In the genomic region with DNA sequence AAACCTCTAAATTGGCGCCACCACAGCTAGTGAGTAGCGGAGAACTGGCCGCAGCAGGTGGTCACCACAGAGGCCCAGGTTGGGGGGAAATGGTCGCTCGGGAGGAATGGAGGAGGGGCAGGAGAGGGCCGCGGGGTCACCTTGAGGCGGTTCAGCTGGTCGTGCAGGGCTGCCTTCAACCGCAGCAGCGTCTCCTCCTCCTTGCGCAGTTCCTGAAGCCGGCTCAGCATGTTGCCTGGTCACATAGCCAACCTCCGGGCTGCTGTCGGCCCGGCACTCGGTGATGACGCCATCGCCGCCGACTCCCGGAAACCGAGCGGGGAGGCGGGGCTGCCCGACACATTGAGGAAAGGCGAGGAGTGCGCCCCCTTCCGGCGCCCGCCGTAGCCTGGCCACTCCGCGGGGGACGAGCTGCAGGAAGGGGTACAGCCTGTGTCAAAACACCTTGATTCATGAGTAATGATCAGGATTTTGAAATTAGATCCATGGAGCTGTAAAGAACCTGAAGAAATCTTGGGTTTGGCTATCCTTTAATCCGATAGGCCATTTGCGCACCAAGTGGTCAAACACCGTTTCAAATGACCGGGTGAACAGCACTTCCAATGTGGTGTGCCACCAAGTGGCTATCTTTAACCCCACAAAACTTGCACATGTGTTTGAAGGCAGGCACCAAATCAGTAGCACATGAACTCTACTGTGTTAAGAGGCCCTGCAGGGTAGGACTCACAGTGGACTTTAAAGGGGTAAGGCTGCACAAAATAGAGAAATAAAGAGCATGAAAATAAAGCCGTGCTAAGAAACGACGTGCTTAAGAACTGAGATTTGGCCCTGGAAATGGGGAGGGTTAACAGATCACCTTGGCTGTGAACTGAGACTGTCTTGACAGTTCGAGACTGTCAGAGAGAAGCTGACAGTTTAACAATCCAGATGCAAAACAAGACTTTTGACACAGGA, we compare ENCODE assay signal across 1 cellular context.
TF ChIP-seq lines count a peak whose summit lies in the region.

A gene with protein sequence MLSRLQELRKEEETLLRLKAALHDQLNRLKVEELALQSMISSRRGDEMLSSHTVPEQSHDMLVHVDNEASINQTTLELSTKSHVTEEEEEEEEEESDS (minus strand): TSS at position 261 of the 954 bp plus-strand sequence. CDS start 31 bp downstream, at position 230.

TF ChIP-seq in HepG2, 621 proteins besides CTCF, POLR2A, EP300 and RAD21 (continued from another document and continues in another):
- TF ChIP-seq, protein P1, sequence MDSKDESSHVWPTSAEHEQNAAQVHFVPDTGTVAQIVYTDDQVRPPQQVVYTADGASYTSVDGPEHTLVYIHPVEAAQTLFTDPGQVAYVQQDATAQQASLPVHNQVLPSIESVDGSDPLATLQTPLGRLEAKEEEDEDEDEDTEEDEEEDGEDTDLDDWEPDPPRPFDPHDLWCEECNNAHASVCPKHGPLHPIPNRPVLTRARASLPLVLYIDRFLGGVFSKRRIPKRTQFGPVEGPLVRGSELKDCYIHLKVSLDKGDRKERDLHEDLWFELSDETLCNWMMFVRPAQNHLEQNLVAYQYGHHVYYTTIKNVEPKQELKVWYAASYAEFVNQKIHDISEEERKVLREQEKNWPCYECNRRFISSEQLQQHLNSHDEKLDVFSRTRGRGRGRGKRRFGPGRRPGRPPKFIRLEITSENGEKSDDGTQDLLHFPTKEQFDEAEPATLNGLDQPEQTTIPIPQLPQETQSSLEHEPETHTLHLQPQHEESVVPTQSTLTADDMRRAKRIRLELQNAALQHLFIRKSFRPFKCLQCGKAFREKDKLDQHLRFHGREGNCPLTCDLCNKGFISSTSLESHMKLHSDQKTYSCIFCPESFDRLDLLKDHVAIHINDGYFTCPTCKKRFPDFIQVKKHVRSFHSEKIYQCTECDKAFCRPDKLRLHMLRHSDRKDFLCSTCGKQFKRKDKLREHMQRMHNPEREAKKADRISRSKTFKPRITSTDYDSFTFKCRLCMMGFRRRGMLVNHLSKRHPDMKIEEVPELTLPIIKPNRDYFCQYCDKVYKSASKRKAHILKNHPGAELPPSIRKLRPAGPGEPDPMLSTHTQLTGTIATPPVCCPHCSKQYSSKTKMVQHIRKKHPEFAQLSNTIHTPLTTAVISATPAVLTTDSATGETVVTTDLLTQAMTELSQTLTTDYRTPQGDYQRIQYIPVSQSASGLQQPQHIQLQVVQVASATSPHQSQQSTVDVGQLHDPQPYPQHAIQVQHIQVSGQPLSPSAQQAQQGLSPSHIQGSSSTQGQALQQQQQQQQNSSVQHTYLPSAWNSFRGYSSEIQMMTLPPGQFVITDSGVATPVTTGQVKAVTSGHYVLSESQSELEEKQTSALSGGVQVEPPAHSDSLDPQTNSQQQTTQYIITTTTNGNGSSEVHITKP (CRISPR knock-in tag; IDR thresholded peaks at IDR 0.05; ENCODE audit: low read depth) = peak; percentile 72; the same call in 1 of the 2 replicates
- TF ChIP-seq, protein P2, sequence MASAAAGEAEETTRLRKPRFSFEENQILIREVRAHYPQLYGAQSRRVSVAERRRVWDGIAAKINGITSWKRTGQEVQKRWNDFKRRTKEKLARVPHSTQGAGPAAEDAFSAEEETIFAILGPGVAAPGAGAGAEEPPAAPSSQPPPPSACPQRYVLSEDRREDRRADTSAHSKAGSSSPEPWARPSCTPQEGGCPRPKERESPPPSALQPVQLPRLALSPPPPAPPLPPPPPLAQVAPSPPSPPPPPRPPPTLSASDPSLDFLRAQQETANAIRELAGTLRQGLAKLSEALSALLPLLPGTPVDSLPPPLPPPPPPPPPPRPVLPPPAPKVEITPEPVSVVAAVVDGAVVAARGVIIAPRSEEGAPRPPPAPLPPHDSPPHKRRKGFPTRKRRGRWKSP (CRISPR knock-in tag; IDR thresholded peaks at IDR 0.05) = peak; percentile 71; the same call in 1 of the 2 replicates
- TF ChIP-seq, protein P3, sequence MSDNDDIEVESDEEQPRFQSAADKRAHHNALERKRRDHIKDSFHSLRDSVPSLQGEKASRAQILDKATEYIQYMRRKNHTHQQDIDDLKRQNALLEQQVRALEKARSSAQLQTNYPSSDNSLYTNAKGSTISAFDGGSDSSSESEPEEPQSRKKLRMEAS (IDR thresholded peaks at IDR 0.05) = peak; percentile 86
- peak; percentile 15; the same call in 1 of the 2 replicates for TF ChIP-seq RARA (CRISPR knock-in tag; IDR thresholded peaks at IDR 0.05)
- TF ChIP-seq, protein P4, sequence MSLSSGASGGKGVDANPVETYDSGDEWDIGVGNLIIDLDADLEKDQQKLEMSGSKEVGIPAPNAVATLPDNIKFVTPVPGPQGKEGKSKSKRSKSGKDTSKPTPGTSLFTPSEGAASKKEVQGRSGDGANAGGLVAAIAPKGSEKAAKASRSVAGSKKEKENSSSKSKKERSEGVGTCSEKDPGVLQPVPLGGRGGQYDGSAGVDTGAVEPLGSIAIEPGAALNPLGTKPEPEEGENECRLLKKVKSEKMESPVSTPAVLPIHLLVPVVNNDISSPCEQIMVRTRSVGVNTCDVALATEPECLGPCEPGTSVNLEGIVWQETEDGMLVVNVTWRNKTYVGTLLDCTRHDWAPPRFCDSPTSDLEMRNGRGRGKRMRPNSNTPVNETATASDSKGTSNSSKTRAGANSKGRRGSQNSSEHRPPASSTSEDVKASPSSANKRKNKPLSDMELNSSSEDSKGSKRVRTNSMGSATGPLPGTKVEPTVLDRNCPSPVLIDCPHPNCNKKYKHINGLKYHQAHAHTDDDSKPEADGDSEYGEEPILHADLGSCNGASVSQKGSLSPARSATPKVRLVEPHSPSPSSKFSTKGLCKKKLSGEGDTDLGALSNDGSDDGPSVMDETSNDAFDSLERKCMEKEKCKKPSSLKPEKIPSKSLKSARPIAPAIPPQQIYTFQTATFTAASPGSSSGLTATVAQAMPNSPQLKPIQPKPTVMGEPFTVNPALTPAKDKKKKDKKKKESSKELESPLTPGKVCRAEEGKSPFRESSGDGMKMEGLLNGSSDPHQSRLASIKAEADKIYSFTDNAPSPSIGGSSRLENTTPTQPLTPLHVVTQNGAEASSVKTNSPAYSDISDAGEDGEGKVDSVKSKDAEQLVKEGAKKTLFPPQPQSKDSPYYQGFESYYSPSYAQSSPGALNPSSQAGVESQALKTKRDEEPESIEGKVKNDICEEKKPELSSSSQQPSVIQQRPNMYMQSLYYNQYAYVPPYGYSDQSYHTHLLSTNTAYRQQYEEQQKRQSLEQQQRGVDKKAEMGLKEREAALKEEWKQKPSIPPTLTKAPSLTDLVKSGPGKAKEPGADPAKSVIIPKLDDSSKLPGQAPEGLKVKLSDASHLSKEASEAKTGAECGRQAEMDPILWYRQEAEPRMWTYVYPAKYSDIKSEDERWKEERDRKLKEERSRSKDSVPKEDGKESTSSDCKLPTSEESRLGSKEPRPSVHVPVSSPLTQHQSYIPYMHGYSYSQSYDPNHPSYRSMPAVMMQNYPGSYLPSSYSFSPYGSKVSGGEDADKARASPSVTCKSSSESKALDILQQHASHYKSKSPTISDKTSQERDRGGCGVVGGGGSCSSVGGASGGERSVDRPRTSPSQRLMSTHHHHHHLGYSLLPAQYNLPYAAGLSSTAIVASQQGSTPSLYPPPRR (CRISPR knock-in tag; IDR thresholded peaks at IDR 0.05; ENCODE audit: borderline replicate concordance) = no peak
- TF ChIP-seq ZNF839 (CRISPR knock-in tag; IDR thresholded peaks at IDR 0.05; ENCODE audit: borderline replicate concordance) = no peak; the same call in 1 of the 2 replicates
- peak; percentile 67; the same call in 1 of the 2 replicates for TF ChIP-seq MEF2D (CRISPR knock-in tag; IDR thresholded peaks at IDR 0.05)
- no peak for TF ChIP-seq MAFG (CRISPR knock-in tag; IDR thresholded peaks at IDR 0.05)
- TF ChIP-seq SP2 (CRISPR knock-in tag; IDR thresholded peaks at IDR 0.05) = no peak
- no peak for TF ChIP-seq TCF7 (IDR thresholded peaks at IDR 0.05; ENCODE audit: low read depth)
- TF ChIP-seq RARG (CRISPR knock-in tag; IDR thresholded peaks at IDR 0.05; ENCODE audit: low read depth) = no peak
- TF ChIP-seq ZNF768 (CRISPR knock-in tag; IDR thresholded peaks at IDR 0.05) = peak; percentile 72; the same call in 1 of the 2 replicates
- TF ChIP-seq MIXL1 (CRISPR knock-in tag; IDR thresholded peaks at IDR 0.05) = no peak
- TF ChIP-seq ZFP36L1 (CRISPR knock-in tag; IDR thresholded peaks at IDR 0.05) = 0 out of 2 replicates have a peak, but pooled peaks have one; percentile 62
- TF ChIP-seq SRY (CRISPR knock-in tag; IDR thresholded peaks at IDR 0.05) = no peak
- TF ChIP-seq, protein P5, sequence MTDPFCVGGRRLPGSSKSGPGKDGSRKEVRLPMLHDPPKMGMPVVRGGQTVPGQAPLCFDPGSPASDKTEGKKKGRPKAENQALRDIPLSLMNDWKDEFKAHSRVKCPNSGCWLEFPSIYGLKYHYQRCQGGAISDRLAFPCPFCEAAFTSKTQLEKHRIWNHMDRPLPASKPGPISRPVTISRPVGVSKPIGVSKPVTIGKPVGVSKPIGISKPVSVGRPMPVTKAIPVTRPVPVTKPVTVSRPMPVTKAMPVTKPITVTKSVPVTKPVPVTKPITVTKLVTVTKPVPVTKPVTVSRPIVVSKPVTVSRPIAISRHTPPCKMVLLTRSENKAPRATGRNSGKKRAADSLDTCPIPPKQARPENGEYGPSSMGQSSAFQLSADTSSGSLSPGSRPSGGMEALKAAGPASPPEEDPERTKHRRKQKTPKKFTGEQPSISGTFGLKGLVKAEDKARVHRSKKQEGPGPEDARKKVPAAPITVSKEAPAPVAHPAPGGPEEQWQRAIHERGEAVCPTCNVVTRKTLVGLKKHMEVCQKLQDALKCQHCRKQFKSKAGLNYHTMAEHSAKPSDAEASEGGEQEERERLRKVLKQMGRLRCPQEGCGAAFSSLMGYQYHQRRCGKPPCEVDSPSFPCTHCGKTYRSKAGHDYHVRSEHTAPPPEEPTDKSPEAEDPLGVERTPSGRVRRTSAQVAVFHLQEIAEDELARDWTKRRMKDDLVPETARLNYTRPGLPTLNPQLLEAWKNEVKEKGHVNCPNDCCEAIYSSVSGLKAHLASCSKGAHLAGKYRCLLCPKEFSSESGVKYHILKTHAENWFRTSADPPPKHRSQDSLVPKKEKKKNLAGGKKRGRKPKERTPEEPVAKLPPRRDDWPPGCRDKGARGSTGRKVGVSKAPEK (CRISPR knock-in tag; IDR thresholded peaks at IDR 0.05; ENCODE audit: borderline replicate concordance) = no peak
- no peak for TF ChIP-seq ATRX (CRISPR knock-in tag; IDR thresholded peaks at IDR 0.05; ENCODE audit: borderline replicate concordance)
- TF ChIP-seq TARDBP (CRISPR knock-in tag; IDR thresholded peaks at IDR 0.05) = peak; percentile 89
- peak; percentile 96 for TF ChIP-seq POLR2G (IDR thresholded peaks at IDR 0.05; ENCODE audit: low read depth, low read length)
- TF ChIP-seq CHD2 (IDR thresholded peaks at IDR 0.05; ENCODE audit: low read depth, low read length) = peak; percentile 55
- no peak for TF ChIP-seq ZNF547 (CRISPR knock-in tag; IDR thresholded peaks at IDR 0.05)
- TF ChIP-seq, protein P6, sequence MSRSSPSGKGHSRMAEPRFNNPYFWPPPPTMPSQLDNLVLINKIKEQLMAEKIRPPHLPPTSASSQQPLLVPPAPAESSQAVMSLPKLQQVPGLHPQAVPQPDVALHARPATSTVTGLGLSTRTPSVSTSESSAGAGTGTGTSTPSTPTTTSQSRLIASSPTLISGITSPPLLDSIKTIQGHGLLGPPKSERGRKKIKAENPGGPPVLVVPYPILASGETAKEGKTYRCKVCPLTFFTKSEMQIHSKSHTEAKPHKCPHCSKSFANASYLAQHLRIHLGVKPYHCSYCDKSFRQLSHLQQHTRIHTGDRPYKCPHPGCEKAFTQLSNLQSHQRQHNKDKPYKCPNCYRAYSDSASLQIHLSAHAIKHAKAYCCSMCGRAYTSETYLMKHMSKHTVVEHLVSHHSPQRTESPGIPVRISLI (CRISPR knock-in tag; IDR thresholded peaks at IDR 0.05; ENCODE audit: borderline replicate concordance) = no peak
- no peak for TF ChIP-seq ONECUT2 (CRISPR knock-in tag; IDR thresholded peaks at IDR 0.05)
- TF ChIP-seq FOXK1 (CRISPR knock-in tag; IDR thresholded peaks at IDR 0.05; ENCODE audit: borderline replicate concordance, low read depth) = peak; percentile 91
- TF ChIP-seq, protein P7, sequence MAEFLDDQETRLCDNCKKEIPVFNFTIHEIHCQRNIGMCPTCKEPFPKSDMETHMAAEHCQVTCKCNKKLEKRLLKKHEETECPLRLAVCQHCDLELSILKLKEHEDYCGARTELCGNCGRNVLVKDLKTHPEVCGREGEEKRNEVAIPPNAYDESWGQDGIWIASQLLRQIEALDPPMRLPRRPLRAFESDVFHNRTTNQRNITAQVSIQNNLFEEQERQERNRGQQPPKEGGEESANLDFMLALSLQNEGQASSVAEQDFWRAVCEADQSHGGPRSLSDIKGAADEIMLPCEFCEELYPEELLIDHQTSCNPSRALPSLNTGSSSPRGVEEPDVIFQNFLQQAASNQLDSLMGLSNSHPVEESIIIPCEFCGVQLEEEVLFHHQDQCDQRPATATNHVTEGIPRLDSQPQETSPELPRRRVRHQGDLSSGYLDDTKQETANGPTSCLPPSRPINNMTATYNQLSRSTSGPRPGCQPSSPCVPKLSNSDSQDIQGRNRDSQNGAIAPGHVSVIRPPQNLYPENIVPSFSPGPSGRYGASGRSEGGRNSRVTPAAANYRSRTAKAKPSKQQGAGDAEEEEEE (CRISPR knock-in tag; IDR thresholded peaks at IDR 0.05; ENCODE audit: borderline replicate concordance) = no peak
- TF ChIP-seq RBFOX2 (IDR thresholded peaks at IDR 0.05; ENCODE audit: low read depth, low read length) = peak; percentile 98
- TF ChIP-seq ZBTB42 (CRISPR knock-in tag; IDR thresholded peaks at IDR 0.05) = 0 out of 2 replicates have a peak, but pooled peaks have one; percentile 61
- TF ChIP-seq, protein P8, sequence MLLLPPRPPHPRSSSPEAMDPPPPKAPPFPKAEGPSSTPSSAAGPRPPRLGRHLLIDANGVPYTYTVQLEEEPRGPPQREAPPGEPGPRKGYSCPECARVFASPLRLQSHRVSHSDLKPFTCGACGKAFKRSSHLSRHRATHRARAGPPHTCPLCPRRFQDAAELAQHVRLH (CRISPR knock-in tag; IDR thresholded peaks at IDR 0.05; ENCODE audit: borderline replicate concordance, low read depth) = peak; percentile 60; the same call in 1 of the 2 replicates
- TF ChIP-seq, protein P9, sequence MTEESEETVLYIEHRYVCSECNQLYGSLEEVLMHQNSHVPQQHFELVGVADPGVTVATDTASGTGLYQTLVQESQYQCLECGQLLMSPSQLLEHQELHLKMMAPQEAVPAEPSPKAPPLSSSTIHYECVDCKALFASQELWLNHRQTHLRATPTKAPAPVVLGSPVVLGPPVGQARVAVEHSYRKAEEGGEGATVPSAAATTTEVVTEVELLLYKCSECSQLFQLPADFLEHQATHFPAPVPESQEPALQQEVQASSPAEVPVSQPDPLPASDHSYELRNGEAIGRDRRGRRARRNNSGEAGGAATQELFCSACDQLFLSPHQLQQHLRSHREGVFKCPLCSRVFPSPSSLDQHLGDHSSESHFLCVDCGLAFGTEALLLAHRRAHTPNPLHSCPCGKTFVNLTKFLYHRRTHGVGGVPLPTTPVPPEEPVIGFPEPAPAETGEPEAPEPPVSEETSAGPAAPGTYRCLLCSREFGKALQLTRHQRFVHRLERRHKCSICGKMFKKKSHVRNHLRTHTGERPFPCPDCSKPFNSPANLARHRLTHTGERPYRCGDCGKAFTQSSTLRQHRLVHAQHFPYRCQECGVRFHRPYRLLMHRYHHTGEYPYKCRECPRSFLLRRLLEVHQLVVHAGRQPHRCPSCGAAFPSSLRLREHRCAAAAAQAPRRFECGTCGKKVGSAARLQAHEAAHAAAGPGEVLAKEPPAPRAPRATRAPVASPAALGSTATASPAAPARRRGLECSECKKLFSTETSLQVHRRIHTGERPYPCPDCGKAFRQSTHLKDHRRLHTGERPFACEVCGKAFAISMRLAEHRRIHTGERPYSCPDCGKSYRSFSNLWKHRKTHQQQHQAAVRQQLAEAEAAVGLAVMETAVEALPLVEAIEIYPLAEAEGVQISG (CRISPR knock-in tag; IDR thresholded peaks at IDR 0.05) = peak; percentile 98
- TF ChIP-seq PAX8 (CRISPR knock-in tag; IDR thresholded peaks at IDR 0.05; ENCODE audit: borderline replicate concordance) = no peak
- TF ChIP-seq, protein P10, sequence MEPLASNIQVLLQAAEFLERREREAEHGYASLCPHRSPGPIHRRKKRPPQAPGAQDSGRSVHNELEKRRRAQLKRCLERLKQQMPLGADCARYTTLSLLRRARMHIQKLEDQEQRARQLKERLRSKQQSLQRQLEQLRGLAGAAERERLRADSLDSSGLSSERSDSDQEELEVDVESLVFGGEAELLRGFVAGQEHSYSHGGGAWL (CRISPR knock-in tag; IDR thresholded peaks at IDR 0.05) = peak; percentile 87
- no peak for TF ChIP-seq TBP (CRISPR knock-in tag; IDR thresholded peaks at IDR 0.05)
